Comparison of ENCODE assay signal across 31 cellular contexts in the genomic region with DNA sequence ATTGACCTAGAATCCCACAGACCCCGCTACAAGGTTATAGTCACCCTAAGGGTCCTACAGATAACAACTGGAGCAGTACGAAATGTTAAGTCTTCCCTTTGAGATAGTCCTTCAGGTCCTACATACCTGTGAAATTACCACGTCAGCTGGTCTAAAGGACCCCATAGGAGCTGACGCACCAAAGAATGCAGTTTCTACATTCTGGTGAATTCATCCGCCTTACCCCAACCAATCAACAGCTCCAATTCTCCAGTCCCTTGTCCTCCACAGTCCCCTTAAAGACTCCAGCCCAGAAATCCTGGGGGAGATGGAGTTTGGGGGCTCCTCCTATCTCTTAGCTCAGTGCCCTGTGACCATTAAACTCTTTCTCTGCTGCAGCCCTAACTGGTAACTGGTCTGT. TPM values are rescaled to one million over a fixed set of nuclear protein-coding genes. Genes with fewer than 3 reads are reported as not detected.
A peak's percentile ranks its signal among the peaks of the same experiment; 100 is the strongest.
DNase-seq lines count a peak whose midpoint lies in the region; ATAC-seq and TF ChIP-seq lines count a peak whose summit lies in the region.
"Had no signal": no experiment of that assay in that cellular context is flagged by ENCODE, and none has a peak within 500 bp of the region (broad histone marks: within the 10 kb centered on the region; RNA-seq: fewer than 3 reads in every experiment).

No MANE protein-coding gene starts in this region.

- no peaks in the 10 kb centered on the region for H3K23me2 ChIP-seq in H9 (ENCODE audit: insufficient read length, low read depth, low read length, poor library complexity, severe bottlenecking)

- no peak overlapping the region for H2BK20ac ChIP-seq in H9 (ENCODE audit: low read depth, low read length, poor library complexity, severe bottlenecking)

- no peak overlapping the region for H4K91ac ChIP-seq in H9 (ENCODE audit: insufficient read length, low read depth, low read length)

- H3K27ac ChIP-seq in CD8-positive, alpha-beta T cell (ENCODE audit: low read depth, low read length): no peak overlapping the region
- H3K27ac ChIP-seq in H9 (ENCODE audit: insufficient read length, low read depth, low read length) (no peak overlapping the region), RWPE2 (ENCODE audit: poor library complexity, severe bottlenecking) (peak overlapping the region; percentile 78)
- no peak overlapping the region for H3K27ac ChIP-seq in naive thymus-derived CD4-positive, alpha-beta T cell (ENCODE audit: low read depth, low read length)
- H3K27ac ChIP-seq: adrenal gland, ovary, suprapubic skin, upper lobe of right lung had no signal

- no peak overlapping the region for H4K5ac ChIP-seq in H9 (ENCODE audit: insufficient read length, low read depth, low read length)

- TF ChIP-seq CTCF in CD8-positive, alpha-beta T cell (IDR thresholded peaks at IDR 0.05): no peak
- no peak for TF ChIP-seq CTCF in H9 (conservative IDR thresholded peaks at IDR 0.05)
- no peak for TF ChIP-seq CTCF in RWPE2 (IDR thresholded peaks at IDR 0.05; ENCODE audit: poor library complexity, severe bottlenecking)
- TF ChIP-seq CTCF in GM13977 (IDR thresholded peaks at IDR 0.05; ENCODE audit: extremely low read depth, insufficient read depth, missing control alignments): no peak

- H3K9me3 ChIP-seq in CD8-positive, alpha-beta T cell (ENCODE audit: low read length): no peaks in the 10 kb centered on the region
- H3K9me3 ChIP-seq in H9 (ENCODE audit: control insufficient read depth, low read depth, low read length) (no peaks in the 10 kb centered on the region), RWPE2 (ENCODE audit: severe bottlenecking) (no peaks in the 10 kb centered on the region)
- H3K9me3 ChIP-seq in naive thymus-derived CD4-positive, alpha-beta T cell (ENCODE audit: control insufficient read depth in 2 of 3, low read length in 3 of 3): no peaks in the 10 kb centered on the region
- H3K9me3 ChIP-seq: adrenal gland, mucosa of descending colon, ovary, SK-N-SH, suprapubic skin, upper lobe of right lung had no signal

- no peak overlapping the region for H3K4me2 ChIP-seq in H9 (ENCODE audit: insufficient read depth, insufficient read length, low read length)
- H3K4me2 ChIP-seq: SK-N-SH had no signal

- H3K27me3 ChIP-seq in CD8-positive, alpha-beta T cell (ENCODE audit: insufficient read depth, low read length): no peaks in the 10 kb centered on the region
- H3K27me3 ChIP-seq in H9 (ENCODE audit: insufficient read depth, low read length) (0 out of 2 replicates have a peak, but pooled peaks cover 2% of the 10 kb centered on the region), RWPE2 (ENCODE audit: insufficient read depth, poor library complexity, severe bottlenecking) (no peaks in the 10 kb centered on the region)
- no peaks in the 10 kb centered on the region for H3K27me3 ChIP-seq in naive thymus-derived CD4-positive, alpha-beta T cell (ENCODE audit: control insufficient read depth in 2 of 2, insufficient read depth in 2 of 2, low read length in 2 of 2)
- H3K27me3 ChIP-seq: adrenal gland, ovary had no signal

- no peak overlapping the region for H3K9ac ChIP-seq in H9 (ENCODE audit: extremely low read depth, insufficient read length, low read length)
- H3K9ac ChIP-seq: SK-N-SH had no signal

- no peaks in the 10 kb centered on the region for H3K4me1 ChIP-seq in CD8-positive, alpha-beta T cell (ENCODE audit: insufficient read depth, low read length)
- H3K4me1 ChIP-seq in H9 (ENCODE audit: insufficient read depth, low read length) (peaks cover 2% of the 10 kb centered on the region; the same call in 1 of the 2 replicates), RWPE2 (ENCODE audit: insufficient read depth, poor library complexity, severe bottlenecking) (peaks cover 42% of the 10 kb centered on the region)
- no peaks in the 10 kb centered on the region for H3K4me1 ChIP-seq in naive thymus-derived CD4-positive, alpha-beta T cell (ENCODE audit: control insufficient read depth in 2 of 2, insufficient read depth in 2 of 2, low read length in 2 of 2)
- H3K4me1 ChIP-seq: adrenal gland, upper lobe of right lung had no signal

- no peaks in the 10 kb centered on the region for H3K79me1 ChIP-seq in H9 (ENCODE audit: insufficient read depth, low read depth, low read length, poor library complexity, severe bottlenecking)

- CTCF ChIA-PET in CD8-positive, alpha-beta T cell (lab: Charles Lee): no interaction called here
- CTCF ChIA-PET in naive thymus-derived CD4-positive, alpha-beta T cell (lab: Charles Lee): no interaction called here

- no peak overlapping the region for H3K27ac Mint-ChIP-seq in CD8-positive, alpha-beta T cell
- no peak overlapping the region for H3K27ac Mint-ChIP-seq in H9
- no peak overlapping the region for H3K27ac Mint-ChIP-seq in naive thymus-derived CD4-positive, alpha-beta T cell
- H3K27ac Mint-ChIP-seq: activated T-cell treated with anti-CD3 and anti-CD28 coated beads, Interleukin-2, amount 50 U/mL, for 72 hours; nephron progenitor cell; T-helper 1 cell treated with Interleukin-12 subunit alpha and Interleukin-12 subunit beta and Interleukin-4 antibody, amounts not matched to agents 30 μg/mL and 1 μg/mL, for 36 hours had no signal

- intact Hi-C loops in CD8-positive, alpha-beta T cell (cut with DNase I, micrococcal nuclease): no loop called here
- intact Hi-C loops in naive thymus-derived CD4-positive, alpha-beta T cell (cut with micrococcal nuclease): no loop called here

- no peak overlapping the region for H2BK12ac ChIP-seq in H9 (ENCODE audit: insufficient read length, low read depth, low read length)

- H4K8ac ChIP-seq in H9 (replicated peaks; ENCODE audit: insufficient read length, low read depth, low read length): no peak overlapping the region

- no peak overlapping the region for H3K18ac ChIP-seq in H9 (ENCODE audit: insufficient read length, low read depth, low read length)

- peaks cover 2% of the 10 kb centered on the region for H3K9me3 Mint-ChIP-seq in CD8-positive, alpha-beta T cell
- no peaks in the 10 kb centered on the region for H3K9me3 Mint-ChIP-seq in H9
- H3K9me3 Mint-ChIP-seq in naive thymus-derived CD4-positive, alpha-beta T cell: peaks cover 0 to 1% (median 0%) of the 10 kb centered on the region in 11 donors
- H3K9me3 Mint-ChIP-seq: activated T-cell treated with anti-CD3 and anti-CD28 coated beads, Interleukin-2, amount 50 U/mL, for 72 hours; T-helper 1 cell treated with Interleukin-12 subunit alpha and Interleukin-12 subunit beta and Interleukin-4 antibody, amounts not matched to agents 30 μg/mL and 1 μg/mL, for 36 hours had no signal

- no peaks in the 10 kb centered on the region for H3K79me2 ChIP-seq in H9 (ENCODE audit: insufficient read depth, low read length)

- no peak for DNase-seq in CD8-positive, alpha-beta T cell
- peak; percentile 26 for DNase-seq in H9
- DNase-seq in RWPE2 (ENCODE audit: low spot score): no peak
- no peak for DNase-seq in naive thymus-derived CD4-positive, alpha-beta T cell
- no peak for DNase-seq in GM13977 (ENCODE audit: low spot score)
- no peak for DNase-seq in globus pallidus (ENCODE audit: low spot score)
- DNase-seq in activated T-cell treated with anti-CD3 and anti-CD28 coated beads for 4 hours: no peak
- DNase-seq: activated CD4-positive, alpha-beta T cell treated with anti-CD3 and anti-CD28 coated beads, Interleukin-2, amount 50 U/mL, for 48 hours; activated T-cell treated with anti-CD3 and anti-CD28 coated beads, Interleukin-2, amount 50 U/mL, for 72 hours; adrenal gland; hypothalamus; left cardiac atrium; mucosa of descending colon; NCI-H1105 treated with DMSO at 0.1 percent for 48 hours; NCI-H187 treated with DMSO at 0.1 percent for 48 hours; NCI-H510A treated with DMSO at 0.1 percent for 48 hours; nephron progenitor cell; ovary; retina; SK-N-SH; stimulated activated naive CD4-positive, alpha-beta T cell; upper lobe of right lung had no signal

- H3K4me3 ChIP-seq in CD8-positive, alpha-beta T cell (ENCODE audit: low read depth, low read length): no peak overlapping the region
- no peak overlapping the region for H3K4me3 ChIP-seq in RWPE2 (ENCODE audit: severe bottlenecking)
- no peak overlapping the region for H3K4me3 ChIP-seq in naive thymus-derived CD4-positive, alpha-beta T cell (ENCODE audit: low read length)
- H3K4me3 ChIP-seq: adrenal gland, lung, mucosa of descending colon, ovary, skin epidermis, suprapubic skin, upper lobe of right lung had no signal

- ATAC-seq in CD8-positive, alpha-beta T cell: no peak
- no peak for ATAC-seq in RWPE2 (ENCODE audit: low read depth)
- no peak for ATAC-seq in naive thymus-derived CD4-positive, alpha-beta T cell
- ATAC-seq: activated CD4-positive, CD25-positive, alpha-beta regulatory T cell treated with anti-CD3 and anti-CD28 coated beads, Interleukin-2, amount 50 U/mL, for 24 hours; left cardiac atrium had no signal

- peak overlapping the region; percentile 37 for H3K4me3 Mint-ChIP-seq in CD8-positive, alpha-beta T cell
- no peak overlapping the region for H3K4me3 Mint-ChIP-seq in H9
- H3K4me3 Mint-ChIP-seq in naive thymus-derived CD4-positive, alpha-beta T cell: peak overlapping the region in 7 of 10 donors; percentile 1 to 52 (median 21)
- H3K4me3 Mint-ChIP-seq: brain; nephron progenitor cell; T-helper 1 cell treated with Interleukin-12 subunit alpha and Interleukin-12 subunit beta and Interleukin-4 antibody, amounts not matched to agents 30 μg/mL and 1 μg/mL, for 36 hours had no signal

- H3K36me3 Mint-ChIP-seq in CD8-positive, alpha-beta T cell: no peaks in the 10 kb centered on the region
- H3K36me3 Mint-ChIP-seq in H9 (ENCODE audit: insufficient read depth in 1 of 3, low read depth in 3 of 3): no peaks in the 10 kb centered on the region
- no peaks in the 10 kb centered on the region for H3K36me3 Mint-ChIP-seq in naive thymus-derived CD4-positive, alpha-beta T cell
- H3K36me3 Mint-ChIP-seq: brain had no signal

- POLR2A ChIA-PET in CD8-positive, alpha-beta T cell (lab: Charles Lee): no interaction called here
- POLR2A ChIA-PET in naive thymus-derived CD4-positive, alpha-beta T cell (lab: Charles Lee): no interaction called here

- H2BK120ac ChIP-seq in H9 (ENCODE audit: low read depth, low read length, poor library complexity, severe bottlenecking): no peak overlapping the region

- H2BK5ac ChIP-seq in H9 (ENCODE audit: insufficient read length, low read length): no peak overlapping the region

- H3K23ac ChIP-seq in H9 (ENCODE audit: insufficient read length, low read depth, low read length): no peak overlapping the region

- no peak overlapping the region for H3K14ac ChIP-seq in H9 (ENCODE audit: insufficient read depth, low read length)

- WGBS in H9 (ENCODE audit: extremely low coverage, insufficient read length, low lambda C conversion rate): no CpG with 5 or more reads among the region's 5 CpGs

- H3K36me3 ChIP-seq in CD8-positive, alpha-beta T cell (ENCODE audit: insufficient read depth, low read length): no peaks in the 10 kb centered on the region
- H3K36me3 ChIP-seq in RWPE2 (ENCODE audit: low read depth): no peaks in the 10 kb centered on the region
- H3K36me3 ChIP-seq in naive thymus-derived CD4-positive, alpha-beta T cell (ENCODE audit: control insufficient read depth in 2 of 3, insufficient read depth in 3 of 3, low read length in 3 of 3): no peaks in the 10 kb centered on the region
- H3K36me3 ChIP-seq: adrenal gland, ovary, suprapubic skin, upper lobe of right lung had no signal

- H3T11ph ChIP-seq in H9 (ENCODE audit: low read length): no peak overlapping the region

- in situ Hi-C loops in GM13977 (cut with MboI; ENCODE audit: low pct_unique_long_range_greater_than_20kb, low sequenced_read_pairs, unreplicated experiment): no loop called here

- H3K4me1 Mint-ChIP-seq in CD8-positive, alpha-beta T cell (ENCODE audit: low read depth): peaks cover 11% of the 10 kb centered on the region
- peaks cover 16 to 28% of the 10 kb centered on the region in 2 experiments for H3K4me1 Mint-ChIP-seq in H9
- peaks cover 0 to 10% (median 8%) of the 10 kb centered on the region in 7 donors for H3K4me1 Mint-ChIP-seq in naive thymus-derived CD4-positive, alpha-beta T cell

- peaks cover 40% of the 10 kb centered on the region for H3K27me3 Mint-ChIP-seq in CD8-positive, alpha-beta T cell (ENCODE audit: low read depth)
- H3K27me3 Mint-ChIP-seq in H9 (ENCODE audit: low read depth): peaks cover 24% of the 10 kb centered on the region
- peaks cover 19 to 66% (median 46%) of the 10 kb centered on the region in 5 donors for H3K27me3 Mint-ChIP-seq in naive thymus-derived CD4-positive, alpha-beta T cell

- H3K56ac ChIP-seq in H9 (ENCODE audit: insufficient read length, low read depth, low read length): no peak overlapping the region

- H3K4ac ChIP-seq in H9 (ENCODE audit: low read depth, low read length): no peak overlapping the region

- H4K20me1 ChIP-seq in H9 (ENCODE audit: control insufficient read depth, insufficient read depth, insufficient read length): no peaks in the 10 kb centered on the region

- H2AK5ac ChIP-seq in H9 (ENCODE audit: insufficient read length, low read length): no peak overlapping the region

- no peak overlapping the region for H2BK15ac ChIP-seq in H9 (ENCODE audit: low read depth, low read length)

- no peak overlapping the region for H2AFZ ChIP-seq in H9 (ENCODE audit: low read length)

RNA-seq across cellular contexts. Expression of gene PRMT8, which starts 36.2 kb away (rescaled TPM):
- total RNA-seq in CD8-positive, alpha-beta T cell: not detected
- total RNA-seq in H9 (2021): 0.83 and 0.86 TPM in 2 replicates
- not detected for total RNA-seq in naive thymus-derived CD4-positive, alpha-beta T cell
- polyA plus RNA-seq in naive thymus-derived CD4-positive, alpha-beta T cell: not detected
- total RNA-seq: activated T-cell treated with anti-CD3 and anti-CD28 coated beads, Interleukin-2, amount 50 U/mL, for 72 hours; adrenal gland; Daoy; dermis microvascular lymphatic vessel endothelial cell; fibroblast of lung; suprapubic skin; upper lobe of right lung had no signal
- polyA plus RNA-seq: fibroblast of lung, SK-N-SH had no signal

Comparison
In these comparisons a context has a peak if more than half of its experiments do, and no peak if none do; other contexts are left out.
1. H3K4me3 Mint-ChIP-seq: peak in CD8-positive, alpha-beta T cell (single experiment) and naive thymus-derived CD4-positive, alpha-beta T cell (7 of 10); none in H9 (0 of 2).